In genomic region chr18:76203552-76203951, GRCh38 we compare ENCODE assay signal across 30 cellular contexts.
"Had no signal": no experiment of that assay in that cellular context is flagged by ENCODE, and none has a peak within 500 bp of the region (broad histone marks: within the 10 kb centered on the region; RNA-seq: fewer than 3 reads in every experiment).

No MANE protein-coding gene starts in this region.

- H3K4me3 Mint-ChIP-seq: activated CD4-positive, alpha-beta memory T cell treated with anti-CD3 and anti-CD28 coated beads for 36 hours; activated naive CD4-positive, alpha-beta T cell treated with anti-CD3 and anti-CD28 coated beads for 36 hours; activated T-cell treated with anti-CD3 and anti-CD28 coated beads, Interleukin-2, amount 50 U/mL, for 4 hours; central memory CD8-positive, alpha-beta T cell; T-helper 1 cell treated with Interleukin-12 subunit alpha and Interleukin-12 subunit beta and Interleukin-4 antibody, amounts not matched to agents 30 μg/mL and 1 μg/mL, for 36 hours; T-helper 2 cell treated with Interferon-gamma antibody and Interleukin-4, amounts not matched to agents 5 μg/mL and 100 μg/mL, for 36 hours had no signal

- H3K9me3 Mint-ChIP-seq: activated CD4-positive, alpha-beta memory T cell treated with anti-CD3 and anti-CD28 coated beads for 36 hours; activated naive CD4-positive, alpha-beta T cell treated with anti-CD3 and anti-CD28 coated beads for 36 hours; activated T-helper 2 cell treated with anti-CD3 and anti-CD28 coated beads, Interferon-gamma antibody, Interleukin-2, Interleukin-4, amounts not matched to agents 10 μg/mL and 5 μg/mL and 100 μg/mL, durations not matched to agents 14 hours and 24 hours and 36 hours; T-helper 1 cell treated with Interleukin-12 subunit alpha and Interleukin-12 subunit beta and Interleukin-4 antibody, amounts not matched to agents 30 μg/mL and 1 μg/mL, for 36 hours had no signal

- H3K27me3 ChIP-seq: cardiac muscle cell, Peyer's patch, SJSA1 had no signal

- DNase-seq: activated CD4-positive, alpha-beta memory T cell treated with anti-CD3 and anti-CD28 coated beads for 36 hours; activated CD4-positive, alpha-beta T cell treated with anti-CD3 and anti-CD28 coated beads, Interleukin-2, amount 50 U/mL, for 1 hour; activated gamma-delta T cell; activated naive CD4-positive, alpha-beta T cell treated with anti-CD3 and anti-CD28 coated beads for 36 hours; activated T-cell treated with anti-CD3 and anti-CD28 coated beads, Interleukin-2, amount 50 U/mL, for 4 hours; amniotic stem cell; aorta; Kasumi-1; KG1; MM.1S; MV-4-11; NCI-H1092; NCI-H1436 treated with DMSO at 0.1 percent for 48 hours; NCI-H1694 treated with DMSO at 0.1 percent for 48 hours; NCI-H2029; NCI-H345; NCI-H524 treated with DMSO at 0.1 percent for 48 hours; NK-92 treated with Interleukin-12 subunit alpha and Interleukin-12 subunit beta, amount 100 ng/mL, for 24 hours; PC-3; Peyer's patch; RPMI8226; SHP77 treated with DMSO at 0.1 percent for 48 hours; SK-N-SH had no signal

- H3K36me3 ChIP-seq: cardiac muscle cell, Peyer's patch, SJSA1 had no signal

- H3K36me3 Mint-ChIP-seq: activated CD4-positive, alpha-beta memory T cell treated with anti-CD3 and anti-CD28 coated beads for 36 hours; activated naive CD4-positive, alpha-beta T cell treated with anti-CD3 and anti-CD28 coated beads, Interleukin-2, amount 50 U/mL, for 72 hours had no signal

- H3K27ac ChIP-seq: cardiac muscle cell, Peyer's patch, SJSA1 had no signal

- ATAC-seq: activated T-cell treated with anti-CD3 and anti-CD28 coated beads, Interleukin-2, amount 50 U/mL, for 4 hours; PC-3 had no signal

- H3K27ac Mint-ChIP-seq: activated CD4-positive, alpha-beta memory T cell treated with anti-CD3 and anti-CD28 coated beads for 36 hours; activated naive CD4-positive, alpha-beta T cell treated with anti-CD3 and anti-CD28 coated beads for 36 hours; activated naive CD4-positive, alpha-beta T cell treated with anti-CD3 and anti-CD28 coated beads, Interleukin-2, amount 50 U/mL, for 72 hours; activated T-helper 2 cell treated with anti-CD3 and anti-CD28 coated beads, Interferon-gamma antibody, Interleukin-2, Interleukin-4, amounts not matched to agents 10 μg/mL and 5 μg/mL and 100 μg/mL, durations not matched to agents 14 hours and 24 hours and 36 hours; T-helper 1 cell treated with Interleukin-12 subunit alpha and Interleukin-12 subunit beta and Interleukin-4 antibody, amounts not matched to agents 30 μg/mL and 1 μg/mL, for 36 hours; T-helper 2 cell treated with Interferon-gamma antibody and Interleukin-4, amounts not matched to agents 5 μg/mL and 100 μg/mL, for 36 hours had no signal

- H3K4me1 Mint-ChIP-seq: central memory CD8-positive, alpha-beta T cell had no signal

- H3K4me2 ChIP-seq: SK-N-SH had no signal

- H3K4me1 ChIP-seq: Peyer's patch, SJSA1 had no signal

- H3K4me3 ChIP-seq: cardiac muscle cell, Peyer's patch, SJSA1 had no signal

- H3K9me3 ChIP-seq: Peyer's patch, SJSA1, SK-N-SH had no signal

- H3K9ac ChIP-seq: SK-N-SH had no signal
